In genomic region chr7:13980474-13980873, GRCh38 we compare ENCODE assay signal across 2 cellular contexts.
TF ChIP-seq lines count a peak whose summit lies in the region.

No MANE protein-coding gene starts in this region.

TF ChIP-seq in A549, 52 proteins besides CTCF, POLR2A, EP300 and RAD21:
- TF ChIP-seq E2F6 (IDR thresholded peaks at IDR 0.05; ENCODE audit: borderline replicate concordance, low read depth) = no peak
- TF ChIP-seq HOXB5 (CRISPR knock-in tag; IDR thresholded peaks at IDR 0.05) = no peak
- no peak for TF ChIP-seq CBX2 (IDR thresholded peaks at IDR 0.05; ENCODE audit: borderline replicate concordance, low read depth)
- TF ChIP-seq BHLHE40 (IDR thresholded peaks at IDR 0.05; ENCODE audit: low read depth, low read length) = no peak
- no peak for TF ChIP-seq ESRRA (IDR thresholded peaks at IDR 0.05; ENCODE audit: borderline replicate concordance, low read length)
- TF ChIP-seq KDM5A (IDR thresholded peaks at IDR 0.05) = no peak
- TF ChIP-seq HMGXB4 (CRISPR knock-in tag; IDR thresholded peaks at IDR 0.05; ENCODE audit: borderline replicate concordance) = no peak
- TF ChIP-seq NFE2L2 (conservative IDR thresholded peaks at IDR 0.05; ENCODE audit: low read length) = no peak
- TF ChIP-seq REST (IDR thresholded peaks at IDR 0.05) = no peak
- TF ChIP-seq EHF (CRISPR knock-in tag; IDR thresholded peaks at IDR 0.05) = no peak
- no peak for TF ChIP-seq HOXB13 (CRISPR knock-in tag; IDR thresholded peaks at IDR 0.05; ENCODE audit: low read depth)

TF ChIP-seq in IMR-90, 13 proteins besides CTCF, POLR2A, EP300 and RAD21 (continued from another document):
- no peak for TF ChIP-seq ELK1 (IDR thresholded peaks at IDR 0.05; ENCODE audit: borderline replicate concordance, low read depth, low read length)
- TF ChIP-seq USF2 (IDR thresholded peaks at IDR 0.05; ENCODE audit: low read depth, low read length) = no peak
- no peak for TF ChIP-seq CEBPB (IDR thresholded peaks at IDR 0.05; ENCODE audit: low read depth, low read length)
- TF ChIP-seq MAFK (IDR thresholded peaks at IDR 0.05; ENCODE audit: low read depth, low read length) = no peak
- TF ChIP-seq CHD1 (IDR thresholded peaks at IDR 0.05; ENCODE audit: low read depth, low read length) = no peak
- no peak for TF ChIP-seq BHLHE40 (IDR thresholded peaks at IDR 0.05; ENCODE audit: low read depth, low read length)
- TF ChIP-seq NFE2L2 (IDR thresholded peaks at IDR 0.05; ENCODE audit: low read depth, low read length) = no peak
- TF ChIP-seq RCOR1 (IDR thresholded peaks at IDR 0.05; ENCODE audit: insufficient replicate concordance, low read length) = no peak
- no peak for TF ChIP-seq RFX5 (IDR thresholded peaks at IDR 0.05; ENCODE audit: low read depth, low read length)
